In genomic region chr5:179553006-179553405, GRCh38 we compare ENCODE assay signal across 22 cellular contexts. TPM values are rescaled to one million over a fixed set of nuclear protein-coding genes. Genes with fewer than 3 reads are reported as not detected.
A peak's percentile ranks its signal among the peaks of the same experiment; 100 is the strongest.
DNase-seq lines count a peak whose midpoint lies in the region; ATAC-seq, FAIRE-seq and TF ChIP-seq lines count a peak whose summit lies in the region.
"Had no signal": no experiment of that assay in that cellular context is flagged by ENCODE, and none has a peak within 500 bp of the region (broad histone marks: within the 10 kb centered on the region; RNA-seq: fewer than 3 reads in every experiment).

No MANE protein-coding gene starts in this region.

- H3K27ac ChIP-seq in HepG2 (ENCODE audit: extremely low read length, insufficient read depth, low read length) (no peak overlapping the region), right lobe of liver (no peak overlapping the region), mesendoderm (ENCODE audit: low read depth, low read length) (no peak overlapping the region)
- H3K27ac ChIP-seq: uterus had no signal

- intact Hi-C loops in HepG2 (cut with micrococcal nuclease; ENCODE audit: unreplicated experiment): no loop called here
- intact Hi-C loops in right lobe of liver (cut with DNase I): no loop called here

- TSS peak; percentile 44 for BruUV-seq in HepG2 (replicated peaks; lab: Mats Ljungman, UMichigan)

- in situ Hi-C loops in HepG2 (cut with HindIII; ENCODE audit: extremely low pct_ligation_motif_present, low pct_unique_long_range_greater_than_20kb): no loop called here

- H3K4me1 Mint-ChIP-seq in T-cell: peaks cover 20 to 50% (median 50%) of the 10 kb centered on the region in 3 donors

- H3K4me2 ChIP-seq in HepG2 (ENCODE audit: low read depth, low read length): peak overlapping the region; percentile 36
- H3K4me2 ChIP-seq in mesendoderm (ENCODE audit: low read length): no peak overlapping the region

- no peak overlapping the region for H3K23ac ChIP-seq in mesendoderm (ENCODE audit: low read length)

- H3K4me3 ChIP-seq in HepG2 (replicated peaks in 1 of 3; ENCODE audit: insufficient read depth in 1 of 3, low read depth in 2 of 3, low read length in 3 of 3): no peak overlapping the region
- H3K4me3 ChIP-seq in right lobe of liver: no peak overlapping the region
- no peak overlapping the region for H3K4me3 ChIP-seq in mesendoderm (ENCODE audit: low read length)
- H3K4me3 ChIP-seq: skin epidermis, uterus had no signal

- H2AK5ac ChIP-seq in mesendoderm (ENCODE audit: low read length): no peak overlapping the region

- WGBS in HepG2 (ENCODE audit: low lambda C conversion rate): 97% methylated on average over 4 of the region's 4 CpGs
- WGBS in right lobe of liver (ENCODE audit: insufficient coverage, low coverage, low lambda C conversion rate, missing lambda C conversion rate): 77% methylated on average over 3 of the region's 4 CpGs
- WGBS in mesendoderm (ENCODE audit: extremely low coverage, insufficient coverage, low lambda C conversion rate): no CpG with 5 or more reads among the region's 4 CpGs

- H2AFZ ChIP-seq in HepG2 (ENCODE audit: low read length): no peak overlapping the region

- H4K20me1 ChIP-seq in HepG2 (ENCODE audit: insufficient read depth, low read length): 0 out of 2 replicates have a peak, but pooled peaks cover 11% of the 10 kb centered on the region

- peak overlapping the region in 2 of 3 donors; percentile 17 to 96 for H3K4me3 Mint-ChIP-seq in T-cell

- TF ChIP-seq EP300 in HepG2 (IDR thresholded peaks at IDR 0.05; ENCODE audit: low read depth in 2 of 2, low read length in 2 of 2) (no peak), HepG2 (CRISPR knock-in tag; IDR thresholded peaks at IDR 0.05; ENCODE audit: borderline replicate concordance) (no peak)

- ATAC-seq in HepG2: no peak
- ATAC-seq in right lobe of liver: no peak
- no peak for ATAC-seq in T-cell (replicated peaks in 1 of 4)
- ATAC-seq in GM21390 (IDR thresholded peaks at IDR 0.05; ENCODE audit: unreplicated experiment): no peak
- ATAC-seq: heart left ventricle had no signal

- no peak overlapping the region for H4K5ac ChIP-seq in mesendoderm (ENCODE audit: low read length)

- TF ChIP-seq CTCF in HepG2 (CRISPR knock-in tag; IDR thresholded peaks at IDR 0.05) (no peak), right lobe of liver (IDR thresholded peaks at IDR 0.05) (no peak)

- H2BK15ac ChIP-seq in mesendoderm (replicated peaks; ENCODE audit: low read depth): no peak overlapping the region

- H2BK5ac ChIP-seq in mesendoderm (ENCODE audit: low read length): no peak overlapping the region

- H3K56ac ChIP-seq in mesendoderm (ENCODE audit: low read length): peak overlapping the region; percentile 44

- H3K36me3 ChIP-seq in HepG2 (replicated peaks in 1 of 2; ENCODE audit: control insufficient read depth in 1 of 2, insufficient read depth in 2 of 2, low read length in 2 of 2) (peaks cover 0 to 5% of the 10 kb centered on the region in 2 experiments; a peak in 1 of 5 replicates), right lobe of liver (no peaks in the 10 kb centered on the region), mesendoderm (ENCODE audit: control insufficient read depth, insufficient read depth, low read length) (no peaks in the 10 kb centered on the region)
- H3K36me3 ChIP-seq: uterus had no signal

- H3K79me1 ChIP-seq in mesendoderm (ENCODE audit: low read length): peaks cover 8% of the 10 kb centered on the region

- no peak overlapping the region for H3K4ac ChIP-seq in mesendoderm (ENCODE audit: low read depth, low read length)

- POLR2A ChIA-PET in HepG2 (lab: Yijun Ruan, JAX): interaction anchor here (4.8 kb wide), 1 partner anchor 71 kb away, joined by 28 read pairs; the partner anchor contains the start of gene HNRNPH1
- POLR2A ChIA-PET in T-cell (lab: Charles Lee): no interaction called here

- FAIRE-seq in HepG2 (lab: Jason Lieb, UNC): no peak
- FAIRE-seq: colon had no signal

- H3K4me1 ChIP-seq in HepG2 (ENCODE audit: insufficient read depth, low read length) (peaks cover 49% of the 10 kb centered on the region), right lobe of liver (peaks cover 0 to 15% (median 1%) of the 10 kb centered on the region in 4 donors), mesendoderm (ENCODE audit: control insufficient read depth, low read depth, low read length) (no peaks in the 10 kb centered on the region)

- H2BK120ac ChIP-seq in mesendoderm (ENCODE audit: low read depth, low read length): no peak overlapping the region

- H3K27me3 Mint-ChIP-seq in T-cell: no peaks in the 10 kb centered on the region
- H3K27me3 Mint-ChIP-seq: activated CD4-positive, alpha-beta memory T cell treated with anti-CD3 and anti-CD28 coated beads, Interleukin-2, amount 10 ng/mL, durations not matched to agents 7 days and 5 days; activated naive CD8-positive, alpha-beta T cell treated with anti-CD3 and anti-CD28 coated beads, Interleukin-2, amount 10 ng/mL, durations not matched to agents 7 days and 5 days; brain; CD4-positive, alpha-beta memory T cell had no signal

- no peak overlapping the region for H3K18ac ChIP-seq in mesendoderm (ENCODE audit: low read length)

- peaks cover 36% of the 10 kb centered on the region for H3K79me2 ChIP-seq in HepG2 (ENCODE audit: insufficient read depth, low read length)
- H3K79me2 ChIP-seq in mesendoderm (ENCODE audit: control insufficient read depth, insufficient read depth, low read length): peaks cover 30% of the 10 kb centered on the region

- no peak overlapping the region for H3K9ac ChIP-seq in HepG2 (ENCODE audit: insufficient read depth, low read depth, low read length)
- H3K9ac ChIP-seq in mesendoderm (ENCODE audit: low read length): no peak overlapping the region

- DNase-seq in HepG2 (ENCODE audit: low spot score) (no peak), right lobe of liver (no peak), T-cell (no peak), mesendoderm (no peak), SW 1271 (lab: John Stamatoyannopoulos, UW) (no peak), SHP77 (lab: John Stamatoyannopoulos, UW) (no peak)
- DNase-seq in stimulated activated naive CD4-positive, alpha-beta T cell treated with Interleukin-2 at 50 U/mL for 16 hours (lab: John Stamatoyannopoulos, UW): no peak
- DNase-seq: activated CD4-positive, alpha-beta memory T cell treated with anti-CD3 and anti-CD28 coated beads, Interleukin-2, amount 10 ng/mL, durations not matched to agents 7 days and 5 days; activated naive CD8-positive, alpha-beta T cell treated with anti-CD3 and anti-CD28 coated beads, Interleukin-2, amount 10 ng/mL, durations not matched to agents 7 days and 5 days; activated T-cell treated with anti-CD3 and anti-CD28 coated beads, Interleukin-2, amount 50 U/mL, for 48 hours; CD4-positive, alpha-beta memory T cell; DMS153; heart left ventricle; immature natural killer cell; NCI-H1092 treated with DMSO at 0.1 percent for 48 hours; NCI-H2081 treated with DMSO at 0.1 percent for 48 hours; stimulated activated CD4-positive, alpha-beta T cell treated with anti-CD3 and anti-CD28 coated beads, Interleukin-4, amount 100 ng/mL, for 1 hour; uterus had no signal

- CTCF ChIA-PET in HepG2 (lab: Yijun Ruan, JAX; ENCODE audit: low intra/inter-chr PET ratio, low total read pairs) (no interaction called here), T-cell (lab: Charles Lee) (no interaction called here)

- no peak overlapping the region for H3K27ac Mint-ChIP-seq in T-cell
- H3K27ac Mint-ChIP-seq: activated naive CD8-positive, alpha-beta T cell treated with anti-CD3 and anti-CD28 coated beads, Interleukin-2, amount 10 ng/mL, durations not matched to agents 7 days and 5 days had no signal

- no peaks in the 10 kb centered on the region for H3K9me3 Mint-ChIP-seq in T-cell
- H3K9me3 Mint-ChIP-seq: activated CD4-positive, alpha-beta memory T cell treated with anti-CD3 and anti-CD28 coated beads, Interleukin-2, amount 10 ng/mL, durations not matched to agents 7 days and 5 days; activated naive CD8-positive, alpha-beta T cell treated with anti-CD3 and anti-CD28 coated beads, Interleukin-2, amount 10 ng/mL, durations not matched to agents 7 days and 5 days; immature natural killer cell had no signal

- no peaks in the 10 kb centered on the region for H3K9me3 ChIP-seq in HepG2 (ENCODE audit: low read length)
- no peaks in the 10 kb centered on the region for H3K9me3 ChIP-seq in right lobe of liver
- H3K9me3 ChIP-seq: heart left ventricle, uterus had no signal

- peaks cover 4% of the 10 kb centered on the region for H3K36me3 Mint-ChIP-seq in T-cell
- H3K36me3 Mint-ChIP-seq: immature natural killer cell had no signal

- H3K27me3 ChIP-seq in HepG2 (ENCODE audit: control insufficient read depth in 1 of 2, insufficient read depth in 2 of 2, low read length in 2 of 2) (no peaks in the 10 kb centered on the region), right lobe of liver (no peaks in the 10 kb centered on the region), mesendoderm (ENCODE audit: insufficient read depth, low read length, poor library complexity) (no peaks in the 10 kb centered on the region)
- H3K27me3 ChIP-seq: heart left ventricle, uterus had no signal

- TF ChIP-seq POLR2A in HepG2 (IDR thresholded peaks at IDR 0.05; ENCODE audit: insufficient read depth in 1 of 2, low read depth in 2 of 2, low read length in 2 of 2) (no peak), right lobe of liver (IDR thresholded peaks at IDR 0.05) (no peak)

- no peak for TF ChIP-seq RAD21 in HepG2 (CRISPR knock-in tag; IDR thresholded peaks at IDR 0.05)

- H4K8ac ChIP-seq in mesendoderm (ENCODE audit: low read depth, low read length): no peak overlapping the region

RNA-seq across cellular contexts. Expression of gene RUFY1, which starts 2.7 kb away (rescaled TPM):
- 28.6 and 31.9 TPM in 2 replicates for total RNA-seq in HepG2 (2016; rRNA removed; fragmentation: Illumina TruSeq; extraction: Trizol)
- total RNA-seq in HepG2 (2016; cell fraction: cytosol; rRNA removed; fragmentation: Illumina TruSeq; extraction: Trizol; ENCODE audit: low read depth): 12.6 and 13.4 TPM in 2 replicates
- 28.3 and 34.5 TPM in 2 replicates for total RNA-seq in HepG2 (2016; cell fraction: insoluble cytoplasmic fraction; rRNA removed; fragmentation: Illumina TruSeq; extraction: Trizol)
- 10.7 and 10.9 TPM in 2 replicates for total RNA-seq in HepG2 (2016; cell fraction: membrane; rRNA removed; fragmentation: Illumina TruSeq; extraction: Trizol)
- total RNA-seq in HepG2 (2016; cell fraction: nucleus; rRNA removed; fragmentation: Illumina TruSeq; extraction: Trizol): 22.7 and 23.6 TPM in 2 replicates
- 19.9 and 20.8 TPM in 2 replicates for polyA plus RNA-seq in HepG2 (2011; rRNA removed)
- 12.9 and 13.5 TPM in 2 replicates for polyA plus RNA-seq in HepG2 (2011; cell fraction: cytosol; rRNA removed)
- 35.0 and 35.3 TPM in 2 replicates for polyA plus RNA-seq in HepG2 (2011; cell fraction: nucleus; rRNA removed)
- polyA plus RNA-seq in HepG2 (2012): 20.2 and 23.0 TPM in 2 replicates
- polyA plus RNA-seq in HepG2 (2016; cell fraction: cytosol; fragmentation: Illumina TruSeq; extraction: Trizol; ENCODE audit: low read depth): 3.2 and 4.7 TPM in 2 replicates
- polyA plus RNA-seq in HepG2 (2016; cell fraction: insoluble cytoplasmic fraction; fragmentation: Illumina TruSeq; extraction: Trizol; ENCODE audit: low read depth): 29.3 and 30.1 TPM in 2 replicates
- polyA plus RNA-seq in HepG2 (2016; cell fraction: membrane; fragmentation: Illumina TruSeq; extraction: Trizol; ENCODE audit: low read depth): 5.8 and 6.8 TPM in 2 replicates
- 41.0 and 41.7 TPM in 2 replicates for polyA plus RNA-seq in HepG2 (2016; cell fraction: nucleus; fragmentation: Illumina TruSeq; extraction: Trizol; ENCODE audit: insufficient read depth, low read depth)
- polyA minus RNA-seq in HepG2 (2011; rRNA and poly(A)+ RNA removed; ENCODE audit: low replicate concordance): 25.8 and 35.3 TPM in 2 replicates
- polyA minus RNA-seq in HepG2 (2011; cell fraction: cytosol; rRNA and poly(A)+ RNA removed): 10.6 and 11.2 TPM in 2 replicates
- polyA minus RNA-seq in HepG2 (2011; cell fraction: nucleus; rRNA and poly(A)+ RNA removed): 20.7 and 28.1 TPM in 2 replicates
- total RNA-seq in right lobe of liver: 10 to 100 TPM; 17.6 to 24.2 (median 19.5) TPM
- 10 to 100 TPM; 35.2 to 63.6 (median 47.7) TPM for total RNA-seq in T-cell
- polyA plus RNA-seq in mesendoderm (2013, experiment 1 of 2): 13.7 TPM
- 13.9 TPM for polyA plus RNA-seq in mesendoderm (2013, experiment 2 of 2)
